1 cellular context compared by ENCODE assay signal in genomic region chr7:150408393-150409299, GRCh38.
TF ChIP-seq lines count a peak whose summit lies in the region.

No MANE protein-coding gene starts in this region.

TF ChIP-seq in K562, 482 proteins besides CTCF, POLR2A, EP300 and RAD21 (continued from another document):
- TF ChIP-seq, protein P1, sequence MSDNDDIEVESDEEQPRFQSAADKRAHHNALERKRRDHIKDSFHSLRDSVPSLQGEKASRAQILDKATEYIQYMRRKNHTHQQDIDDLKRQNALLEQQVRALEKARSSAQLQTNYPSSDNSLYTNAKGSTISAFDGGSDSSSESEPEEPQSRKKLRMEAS (CRISPR knock-in tag; IDR thresholded peaks at IDR 0.05), result peak; percentile 24; the same call in 1 of the 2 replicates
- no peak for TF ChIP-seq MECOM (CRISPR knock-in tag; IDR thresholded peaks at IDR 0.05)
- TF ChIP-seq ESRRA (IDR thresholded peaks at IDR 0.05; ENCODE audit: borderline replicate concordance, low read depth), result peak; percentile 55; the same call in 1 of the 2 replicates
- no peak for TF ChIP-seq THAP7 (CRISPR knock-in tag; IDR thresholded peaks at IDR 0.05)
- TF ChIP-seq, protein P2, sequence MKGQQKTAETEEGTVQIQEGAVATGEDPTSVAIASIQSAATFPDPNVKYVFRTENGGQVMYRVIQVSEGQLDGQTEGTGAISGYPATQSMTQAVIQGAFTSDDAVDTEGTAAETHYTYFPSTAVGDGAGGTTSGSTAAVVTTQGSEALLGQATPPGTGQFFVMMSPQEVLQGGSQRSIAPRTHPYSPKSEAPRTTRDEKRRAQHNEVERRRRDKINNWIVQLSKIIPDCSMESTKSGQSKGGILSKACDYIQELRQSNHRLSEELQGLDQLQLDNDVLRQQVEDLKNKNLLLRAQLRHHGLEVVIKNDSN (CRISPR knock-in tag; IDR thresholded peaks at IDR 0.05), result no peak
TF ChIP-seq in K562: peak in this region for 2.
